ENCODE assay signal across 17 cellular contexts in the genomic region with DNA sequence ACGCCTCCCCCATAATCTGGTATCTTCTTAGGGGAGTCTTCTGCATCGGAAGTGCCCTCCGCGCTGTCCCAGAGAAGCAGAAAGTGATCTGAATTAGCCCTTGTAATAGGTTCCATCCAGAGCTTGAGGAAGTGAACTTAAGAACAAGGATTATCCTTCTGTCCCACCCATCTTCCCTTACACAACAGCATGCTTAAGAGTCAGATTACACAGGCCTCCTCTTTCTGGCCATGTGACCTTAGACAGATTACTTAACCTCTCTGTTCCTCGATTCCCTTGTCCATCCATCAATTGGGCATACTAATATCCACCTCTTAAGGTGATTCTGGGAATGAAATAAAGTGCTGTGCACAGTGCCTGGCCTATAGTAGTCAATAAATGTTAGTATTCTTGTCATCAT. TPM values are rescaled to one million over a fixed set of nuclear protein-coding genes. Genes with fewer than 3 reads are reported as not detected.
DNase-seq lines count a peak whose midpoint lies in the region; ATAC-seq, FAIRE-seq and TF ChIP-seq lines count a peak whose summit lies in the region.
"Had no signal": no experiment of that assay in that cellular context is flagged by ENCODE, and none has a peak within 500 bp of the region (broad histone marks: within the 10 kb centered on the region; RNA-seq: fewer than 3 reads in every experiment).

No MANE protein-coding gene starts in this region.

- no peak for TF ChIP-seq CTCF in RWPE2 (IDR thresholded peaks at IDR 0.05; ENCODE audit: poor library complexity, severe bottlenecking)
- TF ChIP-seq CTCF in fibroblast of mammary gland (conservative IDR thresholded peaks at IDR 0.05; ENCODE audit: control insufficient read depth, insufficient read depth, low read depth, low read length): no peak

- H3K27ac ChIP-seq in RWPE2 (ENCODE audit: poor library complexity, severe bottlenecking) (no peak overlapping the region), small intestine (ENCODE audit: low read depth in 1 of 2, low read length in 1 of 2) (no peak overlapping the region)
- H3K27ac ChIP-seq: RWPE1 had no signal

- DNase-seq in NOMO-1 treated with DMSO at 0.1 percent for 48 hours (lab: John Stamatoyannopoulos, UW; ENCODE audit: unreplicated experiment) (peak; percentile 7), NOMO-1 treated with dmso at 0.1 percent for 144 hours (lab: John Stamatoyannopoulos, UW; ENCODE audit: unreplicated experiment) (no peak), RWPE2 (ENCODE audit: low spot score) (no peak), fibroblast of mammary gland (ENCODE audit: low read depth) (peak; percentile 58), small intestine (peak; percentile 25)
- no peak for DNase-seq in NK-92 treated with Interleukin-12 subunit alpha and Interleukin-12 subunit beta, amount 100 ng/mL, for 24 hours (lab: John Stamatoyannopoulos, UW)
- DNase-seq: activated CD4-positive, alpha-beta T cell treated with anti-CD3 and anti-CD28 coated beads for 1 hour; activated CD8-positive, alpha-beta memory T cell treated with anti-CD3 and anti-CD28 coated beads, Interleukin-2, amount 50 U/mL, for 4 hours; CD8-positive, alpha-beta memory T cell; EL; NCI-H2081; NCI-H69; T-helper 17 cell had no signal

- peaks cover 4% of the 10 kb centered on the region for H3K4me1 ChIP-seq in RWPE2 (ENCODE audit: insufficient read depth, poor library complexity, severe bottlenecking)
- H3K4me1 ChIP-seq in small intestine (ENCODE audit: control insufficient read depth in 2 of 2, insufficient read depth in 1 of 2, low read depth in 1 of 2, low read length in 1 of 2): no peaks in the 10 kb centered on the region

- WGBS in small intestine, 3 donors: 66 to 71% (median 67%) methylated on average over 5 of the region's 5 CpGs

- H3K36me3 ChIP-seq in RWPE2 (ENCODE audit: low read depth): no peaks in the 10 kb centered on the region
- H3K36me3 ChIP-seq in small intestine (ENCODE audit: control insufficient read depth in 2 of 2, insufficient read depth in 2 of 2, low read length in 2 of 2): no peaks in the 10 kb centered on the region

- no peak overlapping the region for H3K4me3 ChIP-seq in RWPE2 (ENCODE audit: severe bottlenecking)
- H3K4me3 ChIP-seq in fibroblast of mammary gland (ENCODE audit: control insufficient read depth, low read depth, low read length): no peak overlapping the region
- no peak overlapping the region for H3K4me3 ChIP-seq in small intestine (ENCODE audit: low read depth in 1 of 2, low read length in 2 of 2)

- H3K9me3 ChIP-seq in RWPE2 (ENCODE audit: severe bottlenecking): no peaks in the 10 kb centered on the region
- no peaks in the 10 kb centered on the region for H3K9me3 ChIP-seq in small intestine (ENCODE audit: control insufficient read depth, low read depth)

- ATAC-seq in RWPE2 (ENCODE audit: low read depth): peak; percentile 21; the same call in 1 of the 3 replicates
- no peak for ATAC-seq in GM18870 (IDR thresholded peaks at IDR 0.05; ENCODE audit: unreplicated experiment)
- no peak for ATAC-seq in HG03175 (IDR thresholded peaks at IDR 0.05; ENCODE audit: unreplicated experiment)
- ATAC-seq: T-helper 17 cell had no signal

- no peaks in the 10 kb centered on the region for H3K27me3 ChIP-seq in RWPE2 (ENCODE audit: insufficient read depth, poor library complexity, severe bottlenecking)
- H3K27me3 ChIP-seq in small intestine (ENCODE audit: control insufficient read depth in 2 of 2, insufficient read depth in 2 of 2, low read length in 2 of 2): no peaks in the 10 kb centered on the region

- FAIRE-seq in small intestine (lab: Jason Lieb, UNC): no peak
- FAIRE-seq: A204.1 had no signal

RNA-seq across cellular contexts. Expression of a gene that starts 11.4 kb away (rescaled TPM):
- polyA plus RNA-seq in small intestine: 1 to 10 TPM in 1 of 3 donors, under 1 TPM in 1, not detected in 1; 0.67 to 1.5 TPM
- polyA plus RNA-seq: CD8-positive, alpha-beta memory T cell had no signal

RNA-seq across cellular contexts. Expression of a gene that starts 35.1 kb away (rescaled TPM):
- 100 to 1,000 TPM in 1 of 3 donors, 10 to 100 TPM in 1, 1 to 10 TPM in 1; 9.7 to 228 (median 14.3) TPM for polyA plus RNA-seq in small intestine

RNA-seq across cellular contexts. Expression of a gene that starts 58.4 kb away (rescaled TPM):
- polyA plus RNA-seq in small intestine: 10 to 100 TPM in 1 of 3 donors, 1 to 10 TPM in 2; 6.9 to 19.1 (median 8.6) TPM

Comparison
In these comparisons a context has a peak if more than half of its experiments do, and no peak if none do; other contexts are left out.
1. DNase-seq: peak in NOMO-1 treated with DMSO at 0.1 percent for 48 hours (single experiment), fibroblast of mammary gland (single experiment) and small intestine (single experiment); none in NOMO-1 treated with dmso at 0.1 percent for 144 hours (single experiment), RWPE2 (single experiment) and NK-92 treated with Interleukin-12 subunit alpha and Interleukin-12 subunit beta, amount 100 ng/mL, for 24 hours (single experiment).